ENCODE assay signal across 2 cellular contexts in genomic region chr12:6369916-6370575, GRCh38.
TF ChIP-seq lines count a peak whose summit lies in the region.

No MANE protein-coding gene starts in this region.

TF ChIP-seq in SK-N-SH, 30 proteins besides CTCF, POLR2A, EP300 and RAD21 (continued from another document):
- TF ChIP-seq NFIC (IDR thresholded peaks at IDR 0.05; ENCODE audit: borderline replicate concordance) (no peak), MAX (IDR thresholded peaks at IDR 0.05; ENCODE audit: low read depth) (no peak), ELF1 (IDR thresholded peaks at IDR 0.05) (no peak), IRF3 (IDR thresholded peaks at IDR 0.05; ENCODE audit: low read depth, low read length) (no peak), CHD2 (IDR thresholded peaks at IDR 0.05; ENCODE audit: low read length, partially characterized antibody) (no peak), USF2 (IDR thresholded peaks at IDR 0.05; ENCODE audit: borderline replicate concordance, low read depth, low read length) (no peak)
TF ChIP-seq in SK-N-SH: peak in this region for 0.

TF ChIP-seq in SK-N-SH treated with all-trans-retinoic acid at 6 μM for 48 hours, 23 proteins besides CTCF, POLR2A, EP300 and RAD21:
- TF ChIP-seq CREB5 (CRISPR knock-in tag; IDR thresholded peaks at IDR 0.05; ENCODE audit: low read depth) (no peak), ESRRG (CRISPR knock-in tag; IDR thresholded peaks at IDR 0.05) (no peak), GLIS3 (CRISPR knock-in tag; IDR thresholded peaks at IDR 0.05) (no peak), ZNF70 (CRISPR knock-in tag; IDR thresholded peaks at IDR 0.05) (no peak), PPARA (CRISPR knock-in tag; IDR thresholded peaks at IDR 0.05; ENCODE audit: borderline replicate concordance) (no peak), CSDC2 (CRISPR knock-in tag; IDR thresholded peaks at IDR 0.05) (no peak), ARNTL (CRISPR knock-in tag; IDR thresholded peaks at IDR 0.05; ENCODE audit: borderline replicate concordance, low read depth) (no peak), ZC3H10 (CRISPR knock-in tag; IDR thresholded peaks at IDR 0.05) (no peak), ZFP30 (CRISPR knock-in tag; IDR thresholded peaks at IDR 0.05) (no peak), TOX (CRISPR knock-in tag; IDR thresholded peaks at IDR 0.05; ENCODE audit: borderline replicate concordance) (no peak), ISL1 (CRISPR knock-in tag; IDR thresholded peaks at IDR 0.05) (no peak), ZFP3 (CRISPR knock-in tag; IDR thresholded peaks at IDR 0.05) (no peak), ZNF565 (CRISPR knock-in tag; conservative IDR thresholded peaks at IDR 0.05; ENCODE audit: low read depth) (no peak), RARB (CRISPR knock-in tag; IDR thresholded peaks at IDR 0.05) (no peak), SNAI2 (CRISPR knock-in tag; IDR thresholded peaks at IDR 0.05) (no peak), POU6F1 (CRISPR knock-in tag; IDR thresholded peaks at IDR 0.05; ENCODE audit: borderline replicate concordance, low read depth) (no peak), ZNF8 (CRISPR knock-in tag; IDR thresholded peaks at IDR 0.05) (no peak), TSHZ2 (CRISPR knock-in tag; IDR thresholded peaks at IDR 0.05) (no peak), OSR1 (CRISPR knock-in tag; IDR thresholded peaks at IDR 0.05) (no peak)
TF ChIP-seq in SK-N-SH treated with all-trans-retinoic acid at 6 μM for 48 hours: peak in this region for 0.
